Comparison of ENCODE assay signal across 1 cellular context in genomic region chr11:64304316-64305072, GRCh38.
TF ChIP-seq lines count a peak whose summit lies in the region.

No MANE protein-coding gene starts in this region.

TF ChIP-seq in K562, 482 proteins besides CTCF, POLR2A, EP300 and RAD21 (continued from another document and continues in another):
- TF ChIP-seq, protein P1, sequence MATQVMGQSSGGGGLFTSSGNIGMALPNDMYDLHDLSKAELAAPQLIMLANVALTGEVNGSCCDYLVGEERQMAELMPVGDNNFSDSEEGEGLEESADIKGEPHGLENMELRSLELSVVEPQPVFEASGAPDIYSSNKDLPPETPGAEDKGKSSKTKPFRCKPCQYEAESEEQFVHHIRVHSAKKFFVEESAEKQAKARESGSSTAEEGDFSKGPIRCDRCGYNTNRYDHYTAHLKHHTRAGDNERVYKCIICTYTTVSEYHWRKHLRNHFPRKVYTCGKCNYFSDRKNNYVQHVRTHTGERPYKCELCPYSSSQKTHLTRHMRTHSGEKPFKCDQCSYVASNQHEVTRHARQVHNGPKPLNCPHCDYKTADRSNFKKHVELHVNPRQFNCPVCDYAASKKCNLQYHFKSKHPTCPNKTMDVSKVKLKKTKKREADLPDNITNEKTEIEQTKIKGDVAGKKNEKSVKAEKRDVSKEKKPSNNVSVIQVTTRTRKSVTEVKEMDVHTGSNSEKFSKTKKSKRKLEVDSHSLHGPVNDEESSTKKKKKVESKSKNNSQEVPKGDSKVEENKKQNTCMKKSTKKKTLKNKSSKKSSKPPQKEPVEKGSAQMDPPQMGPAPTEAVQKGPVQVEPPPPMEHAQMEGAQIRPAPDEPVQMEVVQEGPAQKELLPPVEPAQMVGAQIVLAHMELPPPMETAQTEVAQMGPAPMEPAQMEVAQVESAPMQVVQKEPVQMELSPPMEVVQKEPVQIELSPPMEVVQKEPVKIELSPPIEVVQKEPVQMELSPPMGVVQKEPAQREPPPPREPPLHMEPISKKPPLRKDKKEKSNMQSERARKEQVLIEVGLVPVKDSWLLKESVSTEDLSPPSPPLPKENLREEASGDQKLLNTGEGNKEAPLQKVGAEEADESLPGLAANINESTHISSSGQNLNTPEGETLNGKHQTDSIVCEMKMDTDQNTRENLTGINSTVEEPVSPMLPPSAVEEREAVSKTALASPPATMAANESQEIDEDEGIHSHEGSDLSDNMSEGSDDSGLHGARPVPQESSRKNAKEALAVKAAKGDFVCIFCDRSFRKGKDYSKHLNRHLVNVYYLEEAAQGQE (CRISPR knock-in tag; IDR thresholded peaks at IDR 0.05; ENCODE audit: low read depth), result 0 out of 2 replicates have a peak, but pooled peaks have one; percentile 68
- TF ChIP-seq NR2F6 (CRISPR knock-in tag; IDR thresholded peaks at IDR 0.05), result no peak
- no peak for TF ChIP-seq SIRT6 (IDR thresholded peaks at IDR 0.05; ENCODE audit: low read depth, low read length)
- no peak for TF ChIP-seq ZNF584 (CRISPR knock-in tag; IDR thresholded peaks at IDR 0.05; ENCODE audit: low read depth)
- TF ChIP-seq RBM17 (IDR thresholded peaks at IDR 0.05; ENCODE audit: borderline replicate concordance, low read depth, low read length), result no peak
- no peak for TF ChIP-seq NUFIP1 (IDR thresholded peaks at IDR 0.05; ENCODE audit: partially characterized antibody)
- TF ChIP-seq MED1 (CRISPR knock-in tag; IDR thresholded peaks at IDR 0.05; ENCODE audit: borderline replicate concordance), result no peak
- TF ChIP-seq ZC3H8 (IDR thresholded peaks at IDR 0.05), result no peak
- no peak for TF ChIP-seq JUNB (CRISPR knock-in tag; conservative IDR thresholded peaks at IDR 0.05)
- no peak for TF ChIP-seq NEUROD1 (IDR thresholded peaks at IDR 0.05; ENCODE audit: borderline replicate concordance, low read depth, low read length, partially characterized antibody)
- peak; percentile 74 for TF ChIP-seq FOSL1 (tag; conservative IDR thresholded peaks at IDR 0.05)
- no peak for TF ChIP-seq HMG20A (CRISPR knock-in tag; conservative IDR thresholded peaks at IDR 0.05)
- TF ChIP-seq ZNF23 (CRISPR knock-in tag; IDR thresholded peaks at IDR 0.05), result no peak
- TF ChIP-seq ZNF511 (CRISPR knock-in tag; IDR thresholded peaks at IDR 0.05), result peak; percentile 80
- TF ChIP-seq ZNF121 (CRISPR knock-in tag; conservative IDR thresholded peaks at IDR 0.05), result no peak
- no peak for TF ChIP-seq ZNF583 (CRISPR knock-in tag; IDR thresholded peaks at IDR 0.05)
- no peak for TF ChIP-seq HNRNPUL1 (IDR thresholded peaks at IDR 0.05; ENCODE audit: low read length)
- no peak for TF ChIP-seq ZNF347 (CRISPR knock-in tag; IDR thresholded peaks at IDR 0.05; ENCODE audit: low read depth)
- TF ChIP-seq IRF1 (CRISPR knock-in tag; IDR thresholded peaks at IDR 0.05; ENCODE audit: borderline replicate concordance), result no peak
- TF ChIP-seq SNRNP70 (optimal IDR thresholded peaks at IDR 0.05; ENCODE audit: low read depth, low read length), result no peak
- TF ChIP-seq, protein P2, sequence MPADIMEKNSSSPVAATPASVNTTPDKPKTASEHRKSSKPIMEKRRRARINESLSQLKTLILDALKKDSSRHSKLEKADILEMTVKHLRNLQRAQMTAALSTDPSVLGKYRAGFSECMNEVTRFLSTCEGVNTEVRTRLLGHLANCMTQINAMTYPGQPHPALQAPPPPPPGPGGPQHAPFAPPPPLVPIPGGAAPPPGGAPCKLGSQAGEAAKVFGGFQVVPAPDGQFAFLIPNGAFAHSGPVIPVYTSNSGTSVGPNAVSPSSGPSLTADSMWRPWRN (IDR thresholded peaks at IDR 0.05; ENCODE audit: low read depth), result no peak
- no peak for TF ChIP-seq ZNF79 (CRISPR knock-in tag; IDR thresholded peaks at IDR 0.05; ENCODE audit: low read depth)
- TF ChIP-seq TGIF2 (CRISPR knock-in tag; IDR thresholded peaks at IDR 0.05), result no peak
- TF ChIP-seq ERF (CRISPR knock-in tag; IDR thresholded peaks at IDR 0.05), result 0 out of 2 replicates have a peak, but pooled peaks have one; percentile 35
- TF ChIP-seq NFIC (IDR thresholded peaks at IDR 0.05), result no peak
- TF ChIP-seq MYC (IDR thresholded peaks at IDR 0.05; ENCODE audit: low read depth, low read length), result peak; percentile 94
- TF ChIP-seq MYC (CRISPR knock-in tag; IDR thresholded peaks at IDR 0.05; ENCODE audit: borderline replicate concordance, low read depth), result peak; percentile 91; the same call in 1 of the 2 replicates
- TF ChIP-seq ZNF561 (CRISPR knock-in tag; conservative IDR thresholded peaks at IDR 0.05), result no peak
- TF ChIP-seq LCOR (CRISPR knock-in tag; IDR thresholded peaks at IDR 0.05), result no peak
- peak; percentile 37; the same call in 1 of the 2 replicates for TF ChIP-seq ZNF75A (CRISPR knock-in tag; IDR thresholded peaks at IDR 0.05)
- 0 out of 2 replicates have a peak, but pooled peaks have one; percentile 35 for TF ChIP-seq MEF2A (IDR thresholded peaks at IDR 0.05; ENCODE audit: control insufficient read depth, low read depth, low read length)
- no peak for TF ChIP-seq ZKSCAN8 (CRISPR knock-in tag; IDR thresholded peaks at IDR 0.05)
- no peak for TF ChIP-seq STAT5B (CRISPR knock-in tag; IDR thresholded peaks at IDR 0.05)
- TF ChIP-seq PTTG1 (tag; IDR thresholded peaks at IDR 0.05; ENCODE audit: low read depth), result no peak
- 0 out of 4 replicates have a peak, but pooled peaks of 1 of the 2 experiments have one; percentile 9 for TF ChIP-seq TRIM24 (IDR thresholded peaks at IDR 0.05)
- TF ChIP-seq ZNF217 (CRISPR knock-in tag; IDR thresholded peaks at IDR 0.05), result no peak
- no peak for TF ChIP-seq ZNF707 (CRISPR knock-in tag; conservative IDR thresholded peaks at IDR 0.05)
- TF ChIP-seq NFIX (CRISPR knock-in tag; IDR thresholded peaks at IDR 0.05; ENCODE audit: low read depth), result no peak
- TF ChIP-seq, protein P3, sequence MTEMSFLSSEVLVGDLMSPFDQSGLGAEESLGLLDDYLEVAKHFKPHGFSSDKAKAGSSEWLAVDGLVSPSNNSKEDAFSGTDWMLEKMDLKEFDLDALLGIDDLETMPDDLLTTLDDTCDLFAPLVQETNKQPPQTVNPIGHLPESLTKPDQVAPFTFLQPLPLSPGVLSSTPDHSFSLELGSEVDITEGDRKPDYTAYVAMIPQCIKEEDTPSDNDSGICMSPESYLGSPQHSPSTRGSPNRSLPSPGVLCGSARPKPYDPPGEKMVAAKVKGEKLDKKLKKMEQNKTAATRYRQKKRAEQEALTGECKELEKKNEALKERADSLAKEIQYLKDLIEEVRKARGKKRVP (CRISPR knock-in tag; IDR thresholded peaks at IDR 0.05), result no peak
- no peak for TF ChIP-seq MXI1 (IDR thresholded peaks at IDR 0.05; ENCODE audit: low read depth, low read length)
- TF ChIP-seq STAG1 (CRISPR knock-in tag; IDR thresholded peaks at IDR 0.05; ENCODE audit: borderline replicate concordance), result no peak
- TF ChIP-seq HMG20B (CRISPR knock-in tag; IDR thresholded peaks at IDR 0.05), result no peak
- TF ChIP-seq ZNF76 (CRISPR knock-in tag; IDR thresholded peaks at IDR 0.05; ENCODE audit: borderline replicate concordance), result no peak
- TF ChIP-seq ZBTB26 (CRISPR knock-in tag; IDR thresholded peaks at IDR 0.05), result no peak
- no peak for TF ChIP-seq NELFE (IDR thresholded peaks at IDR 0.05; ENCODE audit: insufficient read depth, insufficient read length)
- no peak for TF ChIP-seq MBD2 (IDR thresholded peaks at IDR 0.05; ENCODE audit: borderline replicate concordance, low read depth)
- TF ChIP-seq FOXK1 (CRISPR knock-in tag; IDR thresholded peaks at IDR 0.05; ENCODE audit: borderline replicate concordance), result no peak; the same call in 1 of the 2 replicates
- no peak for TF ChIP-seq CBFA2T3 (IDR thresholded peaks at IDR 0.05)
- no peak for TF ChIP-seq HDAC8 (tag; IDR thresholded peaks at IDR 0.05)
- peak; percentile 36 for TF ChIP-seq TBP (optimal IDR thresholded peaks at IDR 0.05; ENCODE audit: low read depth, low read length)
- TF ChIP-seq SRSF3 (IDR thresholded peaks at IDR 0.05; ENCODE audit: insufficient read depth, low read length), result 0 out of 2 replicates have a peak, but pooled peaks have one; percentile 61
- 0 out of 2 replicates have a peak, but pooled peaks have one; percentile 8 for TF ChIP-seq ZNF384 (IDR thresholded peaks at IDR 0.05; ENCODE audit: low read depth, low read length)
- TF ChIP-seq MECOM (CRISPR knock-in tag; IDR thresholded peaks at IDR 0.05), result 0 out of 2 replicates have a peak, but pooled peaks have one; percentile 4
- TF ChIP-seq EWSR1 (IDR thresholded peaks at IDR 0.05; ENCODE audit: borderline replicate concordance, low read depth, partially characterized antibody), result no peak
- TF ChIP-seq, protein P4, sequence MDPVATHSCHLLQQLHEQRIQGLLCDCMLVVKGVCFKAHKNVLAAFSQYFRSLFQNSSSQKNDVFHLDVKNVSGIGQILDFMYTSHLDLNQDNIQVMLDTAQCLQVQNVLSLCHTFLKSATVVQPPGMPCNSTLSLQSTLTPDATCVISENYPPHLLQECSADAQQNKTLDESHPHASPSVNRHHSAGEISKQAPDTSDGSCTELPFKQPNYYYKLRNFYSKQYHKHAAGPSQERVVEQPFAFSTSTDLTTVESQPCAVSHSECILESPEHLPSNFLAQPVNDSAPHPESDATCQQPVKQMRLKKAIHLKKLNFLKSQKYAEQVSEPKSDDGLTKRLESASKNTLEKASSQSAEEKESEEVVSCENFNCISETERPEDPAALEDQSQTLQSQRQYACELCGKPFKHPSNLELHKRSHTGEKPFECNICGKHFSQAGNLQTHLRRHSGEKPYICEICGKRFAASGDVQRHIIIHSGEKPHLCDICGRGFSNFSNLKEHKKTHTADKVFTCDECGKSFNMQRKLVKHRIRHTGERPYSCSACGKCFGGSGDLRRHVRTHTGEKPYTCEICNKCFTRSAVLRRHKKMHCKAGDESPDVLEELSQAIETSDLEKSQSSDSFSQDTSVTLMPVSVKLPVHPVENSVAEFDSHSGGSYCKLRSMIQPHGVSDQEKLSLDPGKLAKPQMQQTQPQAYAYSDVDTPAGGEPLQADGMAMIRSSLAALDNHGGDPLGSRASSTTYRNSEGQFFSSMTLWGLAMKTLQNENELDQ (CRISPR knock-in tag; IDR thresholded peaks at IDR 0.05; ENCODE audit: borderline replicate concordance), result no peak
- TF ChIP-seq DNMT1 (IDR thresholded peaks at IDR 0.05), result 0 out of 2 replicates have a peak, but pooled peaks have one; percentile 90
- TF ChIP-seq ARID2 (IDR thresholded peaks at IDR 0.05), result no peak
- no peak for TF ChIP-seq KDM4B (IDR thresholded peaks at IDR 0.05; ENCODE audit: borderline replicate concordance in 2 of 2, low read depth in 1 of 2)
- TF ChIP-seq ZNF695 (CRISPR knock-in tag; IDR thresholded peaks at IDR 0.05), result no peak
- no peak for TF ChIP-seq NCOA2 (IDR thresholded peaks at IDR 0.05; ENCODE audit: partially characterized antibody in 2 of 2)
- no peak for TF ChIP-seq ADNP (tag; IDR thresholded peaks at IDR 0.05)
- 0 out of 2 replicates have a peak, but pooled peaks have one; percentile 40 for TF ChIP-seq MIER1 (IDR thresholded peaks at IDR 0.05; ENCODE audit: low read depth)
- TF ChIP-seq, protein P5, sequence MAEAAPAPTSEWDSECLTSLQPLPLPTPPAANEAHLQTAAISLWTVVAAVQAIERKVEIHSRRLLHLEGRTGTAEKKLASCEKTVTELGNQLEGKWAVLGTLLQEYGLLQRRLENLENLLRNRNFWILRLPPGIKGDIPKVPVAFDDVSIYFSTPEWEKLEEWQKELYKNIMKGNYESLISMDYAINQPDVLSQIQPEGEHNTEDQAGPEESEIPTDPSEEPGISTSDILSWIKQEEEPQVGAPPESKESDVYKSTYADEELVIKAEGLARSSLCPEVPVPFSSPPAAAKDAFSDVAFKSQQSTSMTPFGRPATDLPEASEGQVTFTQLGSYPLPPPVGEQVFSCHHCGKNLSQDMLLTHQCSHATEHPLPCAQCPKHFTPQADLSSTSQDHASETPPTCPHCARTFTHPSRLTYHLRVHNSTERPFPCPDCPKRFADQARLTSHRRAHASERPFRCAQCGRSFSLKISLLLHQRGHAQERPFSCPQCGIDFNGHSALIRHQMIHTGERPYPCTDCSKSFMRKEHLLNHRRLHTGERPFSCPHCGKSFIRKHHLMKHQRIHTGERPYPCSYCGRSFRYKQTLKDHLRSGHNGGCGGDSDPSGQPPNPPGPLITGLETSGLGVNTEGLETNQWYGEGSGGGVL (CRISPR knock-in tag; IDR thresholded peaks at IDR 0.05), result no peak
- TF ChIP-seq, protein P6, sequence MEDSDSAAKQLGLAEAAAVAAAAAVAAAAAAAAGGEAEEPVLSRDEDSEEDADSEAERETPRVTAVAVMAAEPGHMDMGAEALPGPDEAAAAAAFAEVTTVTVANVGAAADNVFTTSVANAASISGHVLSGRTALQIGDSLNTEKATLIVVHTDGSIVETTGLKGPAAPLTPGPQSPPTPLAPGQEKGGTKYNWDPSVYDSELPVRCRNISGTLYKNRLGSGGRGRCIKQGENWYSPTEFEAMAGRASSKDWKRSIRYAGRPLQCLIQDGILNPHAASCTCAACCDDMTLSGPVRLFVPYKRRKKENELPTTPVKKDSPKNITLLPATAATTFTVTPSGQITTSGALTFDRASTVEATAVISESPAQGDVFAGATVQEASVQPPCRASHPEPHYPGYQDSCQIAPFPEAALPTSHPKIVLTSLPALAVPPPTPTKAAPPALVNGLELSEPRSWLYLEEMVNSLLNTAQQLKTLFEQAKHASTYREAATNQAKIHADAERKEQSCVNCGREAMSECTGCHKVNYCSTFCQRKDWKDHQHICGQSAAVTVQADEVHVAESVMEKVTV (CRISPR knock-in tag; IDR thresholded peaks at IDR 0.05), result 0 out of 2 replicates have a peak, but pooled peaks have one; percentile 20
